In genomic region chr3:10707984-10708868, GRCh38 we compare ENCODE assay signal across 17 cellular contexts.
DNase-seq lines count a peak whose midpoint lies in the region; ATAC-seq and TF ChIP-seq lines count a peak whose summit lies in the region.
"Had no signal": no experiment of that assay in that cellular context is flagged by ENCODE, and none has a peak within 500 bp of the region (broad histone marks: within the 10 kb centered on the region; RNA-seq: fewer than 3 reads in every experiment).

No MANE protein-coding gene starts in this region.

- peaks cover 5% of the 10 kb centered on the region for H3K4me1 Mint-ChIP-seq in nephron progenitor cell

- peaks cover 43% of the 10 kb centered on the region for H3K27me3 ChIP-seq in HUES48 (ENCODE audit: control insufficient read depth, insufficient read depth, low read length)
- H3K27me3 ChIP-seq in ectodermal cell (ENCODE audit: control insufficient read depth, insufficient read depth, low read length, poor library complexity, severe bottlenecking): peaks cover 62% of the 10 kb centered on the region

- no peak overlapping the region for H3K27ac Mint-ChIP-seq in nephron progenitor cell

- no peak overlapping the region for H3K27ac ChIP-seq in HUES48 (ENCODE audit: low read depth, low read length)
- H3K27ac ChIP-seq in ectodermal cell (ENCODE audit: insufficient read depth, low read depth, low read length, poor library complexity, severe bottlenecking): no peak overlapping the region
- H3K27ac ChIP-seq: PC-9 had no signal

- H3K9ac ChIP-seq in ES-I3 (ENCODE audit: low read depth, low read length) (peak overlapping the region; percentile 39; the same call in 1 of the 2 replicates), HUES48 (ENCODE audit: low read depth, low read length) (no peak overlapping the region)

- peaks cover 95% of the 10 kb centered on the region for H3K27me3 Mint-ChIP-seq in nephron progenitor cell (ENCODE audit: low read depth, poor library complexity)

- H3K4me3 ChIP-seq in HUES48 (ENCODE audit: low read depth, low read length) (peak overlapping the region; percentile 62; the same call in 1 of the 2 replicates), ectodermal cell (ENCODE audit: insufficient read depth, low read depth, low read length) (peak overlapping the region; percentile 20)
- H3K4me3 ChIP-seq: PC-9 had no signal

- WGBS in ectodermal cell, 2 experiments: 11% methylated on average over 44 to 52 of the region's 57 CpGs

- H3K9me3 Mint-ChIP-seq in nephron progenitor cell: no peaks in the 10 kb centered on the region

- DNase-seq in nephron progenitor cell: peak; percentile 39
- DNase-seq in Kasumi-1 (lab: John Stamatoyannopoulos, UW): no peak
- DNase-seq in stimulated activated CD4-positive, alpha-beta T cell treated with anti-CD3 and anti-CD28 coated beads, Interleukin-4, amount 100 ng/mL, for 4 hours: no peak
- DNase-seq: activated CD4-positive, alpha-beta T cell treated with anti-CD3 and anti-CD28 coated beads for 1 hour; activated T-cell treated with anti-CD3 and anti-CD28 coated beads, Interleukin-2, amount 50 U/mL, for 1 hour; amniotic stem cell; cortex of kidney; DND-41; NCI-H146; NCI-H510A; PC-9; stimulated activated CD4-positive, alpha-beta T cell treated with anti-CD3 and anti-CD28 coated beads, Interleukin-2, amount 100 ng/mL, for 48 hours had no signal

- H3K36me3 ChIP-seq in ES-I3 (ENCODE audit: insufficient read depth, low read length) (no peaks in the 10 kb centered on the region), HUES48 (ENCODE audit: control insufficient read depth, insufficient read depth, low read length) (no peaks in the 10 kb centered on the region), ectodermal cell (ENCODE audit: control insufficient read depth, insufficient read depth, low read length) (no peaks in the 10 kb centered on the region)

- no peak overlapping the region for H3K4me3 Mint-ChIP-seq in nephron progenitor cell

- H3K9me3 ChIP-seq in ES-I3 (ENCODE audit: control insufficient read depth, insufficient read depth, low read length) (no peaks in the 10 kb centered on the region), HUES48 (ENCODE audit: control insufficient read depth, insufficient read depth, low read length) (no peaks in the 10 kb centered on the region), ectodermal cell (ENCODE audit: control insufficient read depth, low read length) (no peaks in the 10 kb centered on the region)

- peaks cover 4% of the 10 kb centered on the region; the same call in 1 of the 2 replicates for H3K4me1 ChIP-seq in ES-I3 (ENCODE audit: insufficient read depth, low read length)
- no peaks in the 10 kb centered on the region; the same call in 1 of the 2 replicates for H3K4me1 ChIP-seq in HUES48 (ENCODE audit: control insufficient read depth, insufficient read depth, low read length)
- peaks cover 7% of the 10 kb centered on the region for H3K4me1 ChIP-seq in ectodermal cell (ENCODE audit: control insufficient read depth, insufficient read depth, low read length)

- no peaks in the 10 kb centered on the region for H3K36me3 Mint-ChIP-seq in nephron progenitor cell (ENCODE audit: low read depth)

- no peak for TF ChIP-seq CTCF in nephron progenitor cell (IDR thresholded peaks at IDR 0.05)

- ATAC-seq in GM21423 (IDR thresholded peaks at IDR 0.05; ENCODE audit: unreplicated experiment) (no peak), HG02973 (IDR thresholded peaks at IDR 0.05; ENCODE audit: unreplicated experiment) (no peak)
